Comparison of ENCODE assay signal across 16 cellular contexts in genomic region chr3:150747909-150748568, GRCh38. TPM values are rescaled to one million over a fixed set of nuclear protein-coding genes. Genes with fewer than 3 reads are reported as not detected.
A peak's percentile ranks its signal among the peaks of the same experiment; 100 is the strongest.
DNase-seq lines count a peak whose midpoint lies in the region; ATAC-seq, FAIRE-seq and TF ChIP-seq lines count a peak whose summit lies in the region.
"Had no signal": no experiment of that assay in that cellular context is flagged by ENCODE, and none has a peak within 500 bp of the region (broad histone marks: within the 10 kb centered on the region; RNA-seq: fewer than 3 reads in every experiment).

No MANE protein-coding gene starts in this region.

- POLR2A ChIA-PET in HepG2 (lab: Yijun Ruan, JAX): interaction anchor here (1.3 to 3.5 kb wide), 4 partner anchors 12 to 19 kb away, joined by 3 to 32 read pairs (median 8); partner anchors contain the start of gene SIAH2

- CTCF ChIA-PET in HepG2 (lab: Yijun Ruan, JAX; ENCODE audit: low intra/inter-chr PET ratio, low total read pairs): no interaction called here

- no peak for TF ChIP-seq EP300 in HepG2 (IDR thresholded peaks at IDR 0.05; ENCODE audit: low read depth in 2 of 2, low read length in 2 of 2)
- TF ChIP-seq EP300 in HepG2 (CRISPR knock-in tag; IDR thresholded peaks at IDR 0.05; ENCODE audit: borderline replicate concordance): no peak

- no peak overlapping the region for H3K4me3 ChIP-seq in BLaER1
- no peak overlapping the region for H3K4me3 ChIP-seq in HepG2 (replicated peaks in 1 of 3; ENCODE audit: insufficient read depth in 1 of 3, low read depth in 2 of 3, low read length in 3 of 3)
- H3K4me3 ChIP-seq: breast epithelium had no signal

- no TSS peak for BruUV-seq in HepG2 (replicated peaks; lab: Mats Ljungman, UMichigan)

- ATAC-seq in HepG2 (no peak), GM18909 (IDR thresholded peaks at IDR 0.05; ENCODE audit: poor library complexity, unreplicated experiment) (no peak)
- ATAC-seq: left colon, right cardiac atrium had no signal

- H3K36me3 ChIP-seq in BLaER1 (peaks cover 40% of the 10 kb centered on the region), HepG2 (replicated peaks in 1 of 2; ENCODE audit: control insufficient read depth in 1 of 2, insufficient read depth in 2 of 2, low read length in 2 of 2) (peaks cover 4 to 52% of the 10 kb centered on the region in 2 experiments)
- H3K36me3 ChIP-seq: breast epithelium had no signal

- peaks cover 98% of the 10 kb centered on the region for H3K79me2 ChIP-seq in HepG2 (ENCODE audit: insufficient read depth, low read length)

- H3K4me2 ChIP-seq in BLaER1 (peak overlapping the region; percentile 83), HepG2 (ENCODE audit: low read depth, low read length) (peak overlapping the region; percentile 3; the same call in 1 of the 2 replicates)

- TF ChIP-seq POLR2A in HepG2 (IDR thresholded peaks at IDR 0.05; ENCODE audit: insufficient read depth in 1 of 2, low read depth in 2 of 2, low read length in 2 of 2): no peak

- H3K27ac ChIP-seq in BLaER1: peak overlapping the region; percentile 5
- peak overlapping the region; percentile 46 for H3K27ac ChIP-seq in HepG2 (ENCODE audit: extremely low read length, insufficient read depth, low read length)

- in situ Hi-C loops in HepG2 (cut with HindIII; ENCODE audit: extremely low pct_ligation_motif_present, low pct_unique_long_range_greater_than_20kb): no loop called here

- H3K27me3 ChIP-seq in BLaER1: no peaks in the 10 kb centered on the region
- no peaks in the 10 kb centered on the region for H3K27me3 ChIP-seq in HepG2 (ENCODE audit: control insufficient read depth in 1 of 2, insufficient read depth in 2 of 2, low read length in 2 of 2)
- H3K27me3 ChIP-seq: breast epithelium had no signal

- intact Hi-C loops in HepG2 (cut with micrococcal nuclease; ENCODE audit: unreplicated experiment): no loop called here

- H4K20me1 ChIP-seq in BLaER1 (peaks cover 100% of the 10 kb centered on the region), HepG2 (ENCODE audit: insufficient read depth, low read length) (peaks cover 88% of the 10 kb centered on the region)

- WGBS in HepG2 (ENCODE audit: low lambda C conversion rate): 61% methylated on average over 3 of the region's 3 CpGs

- no peaks in the 10 kb centered on the region for H3K9me3 ChIP-seq in BLaER1
- H3K9me3 ChIP-seq in HepG2 (ENCODE audit: low read length): no peaks in the 10 kb centered on the region
- H3K9me3 ChIP-seq: breast epithelium had no signal

- DNase-seq in DMS53 treated with DMSO at 0.1 percent for 48 hours (lab: John Stamatoyannopoulos, UW; ENCODE audit: unreplicated experiment) (peak; percentile 13), SK-N-DZ (ENCODE audit: low spot score) (peak; percentile 76), HepG2 (ENCODE audit: low spot score) (no peak), NCI-H1105 treated with DMSO at 0.1 percent for 48 hours (lab: John Stamatoyannopoulos, UW) (no peak), NCI-H345 (lab: John Stamatoyannopoulos, UW) (no peak)
- DNase-seq in stimulated activated CD4-positive, alpha-beta T cell treated with anti-CD3 and anti-CD28 coated beads, Interleukin-4, amount 100 ng/mL, for 24 hours: no peak
- DNase-seq: activated CD4-positive, alpha-beta T cell treated with anti-CD3 and anti-CD28 coated beads for 48 hours; activated effector memory CD4-positive, alpha-beta T cell treated with Interleukin-2 at 50 U/mL for 16 hours; head of caudate nucleus; left colon; NCI-H2171 treated with DMSO at 0.1 percent for 48 hours; nephron progenitor cell; right cardiac atrium had no signal

- H3K9ac ChIP-seq in BLaER1 (no peak overlapping the region), HepG2 (ENCODE audit: insufficient read depth, low read depth, low read length) (no peak overlapping the region)

- no peak for TF ChIP-seq RAD21 in HepG2 (CRISPR knock-in tag; IDR thresholded peaks at IDR 0.05)

- no peak overlapping the region for H2AFZ ChIP-seq in HepG2 (ENCODE audit: low read length)

- no peak for TF ChIP-seq CTCF in HepG2 (CRISPR knock-in tag; IDR thresholded peaks at IDR 0.05)

- peak; percentile 32 for FAIRE-seq in HepG2 (lab: Jason Lieb, UNC)

- H3K4me1 ChIP-seq in BLaER1: peaks cover 100% of the 10 kb centered on the region
- peaks cover 100% of the 10 kb centered on the region for H3K4me1 ChIP-seq in HepG2 (ENCODE audit: insufficient read depth, low read length)
- H3K4me1 ChIP-seq: breast epithelium had no signal

RNA-seq across cellular contexts. Expression of gene SIAH2, which starts 14.9 kb away (rescaled TPM):
- polyA plus RNA-seq in SK-N-DZ (2014; cell fraction: cytosol; rRNA removed): 25.4 and 25.6 TPM in 2 replicates
- polyA plus RNA-seq in SK-N-DZ (2014; cell fraction: nucleus; rRNA removed): 14.9 and 19.8 TPM in 2 replicates
- 71.8 and 79.5 TPM in 2 replicates for total RNA-seq in HepG2 (2016; rRNA removed; fragmentation: Illumina TruSeq; extraction: Trizol)
- total RNA-seq in HepG2 (2016; cell fraction: cytosol; rRNA removed; fragmentation: Illumina TruSeq; extraction: Trizol; ENCODE audit: low read depth): 41.9 and 49.0 TPM in 2 replicates
- total RNA-seq in HepG2 (2016; cell fraction: insoluble cytoplasmic fraction; rRNA removed; fragmentation: Illumina TruSeq; extraction: Trizol): 64.5 and 73.0 TPM in 2 replicates
- 102 and 124 TPM in 2 replicates for total RNA-seq in HepG2 (2016; cell fraction: membrane; rRNA removed; fragmentation: Illumina TruSeq; extraction: Trizol)
- 38.0 and 42.7 TPM in 2 replicates for total RNA-seq in HepG2 (2016; cell fraction: nucleus; rRNA removed; fragmentation: Illumina TruSeq; extraction: Trizol)
- 117 and 140 TPM in 2 replicates for polyA plus RNA-seq in HepG2 (2011; rRNA removed)
- polyA plus RNA-seq in HepG2 (2011; cell fraction: cytosol; rRNA removed): 63.7 and 115 TPM in 2 replicates
- polyA plus RNA-seq in HepG2 (2011; cell fraction: nucleus; rRNA removed): 132 and 149 TPM in 2 replicates
- polyA plus RNA-seq in HepG2 (2012): 62.2 and 69.8 TPM in 2 replicates
- polyA plus RNA-seq in HepG2 (2016; cell fraction: cytosol; fragmentation: Illumina TruSeq; extraction: Trizol; ENCODE audit: low read depth): 51.8 and 68.8 TPM in 2 replicates
- polyA plus RNA-seq in HepG2 (2016; cell fraction: insoluble cytoplasmic fraction; fragmentation: Illumina TruSeq; extraction: Trizol; ENCODE audit: low read depth): 103 and 110 TPM in 2 replicates
- polyA plus RNA-seq in HepG2 (2016; cell fraction: membrane; fragmentation: Illumina TruSeq; extraction: Trizol; ENCODE audit: low read depth): 106 and 126 TPM in 2 replicates
- polyA plus RNA-seq in HepG2 (2016; cell fraction: nucleus; fragmentation: Illumina TruSeq; extraction: Trizol; ENCODE audit: insufficient read depth, low read depth): 70.3 and 71.0 TPM in 2 replicates
- polyA minus RNA-seq in HepG2 (2011; rRNA and poly(A)+ RNA removed; ENCODE audit: low replicate concordance): 134 and 280 TPM in 2 replicates
- 79.8 and 91.3 TPM in 2 replicates for polyA minus RNA-seq in HepG2 (2011; cell fraction: cytosol; rRNA and poly(A)+ RNA removed)
- polyA minus RNA-seq in HepG2 (2011; cell fraction: nucleus; rRNA and poly(A)+ RNA removed): 24.6 and 28.0 TPM in 2 replicates

RNA-seq across cellular contexts. Expression of gene ERICH6, which starts 44.3 kb away (rescaled TPM):
- polyA plus RNA-seq in SK-N-DZ (2014; cell fraction: cytosol; rRNA removed): not detected in 2 replicates
- not detected in 2 replicates for polyA plus RNA-seq in SK-N-DZ (2014; cell fraction: nucleus; rRNA removed)
- not detected in 2 replicates for total RNA-seq in HepG2 (2016; rRNA removed; fragmentation: Illumina TruSeq; extraction: Trizol)
- total RNA-seq in HepG2 (2016; cell fraction: cytosol; rRNA removed; fragmentation: Illumina TruSeq; extraction: Trizol; ENCODE audit: low read depth): 0.18 TPM in 1 of 2 replicates, not detected in the other
- 0.09 TPM in 1 of 2 replicates, not detected in the other for total RNA-seq in HepG2 (2016; cell fraction: insoluble cytoplasmic fraction; rRNA removed; fragmentation: Illumina TruSeq; extraction: Trizol)
- 0.15 TPM in 1 of 2 replicates, not detected in the other for total RNA-seq in HepG2 (2016; cell fraction: membrane; rRNA removed; fragmentation: Illumina TruSeq; extraction: Trizol)
- total RNA-seq in HepG2 (2016; cell fraction: nucleus; rRNA removed; fragmentation: Illumina TruSeq; extraction: Trizol): 0.28 TPM in 1 of 2 replicates, not detected in the other
- 0.03 TPM in 1 of 2 replicates, not detected in the other for polyA plus RNA-seq in HepG2 (2011; rRNA removed)
- polyA plus RNA-seq in HepG2 (2011; cell fraction: cytosol; rRNA removed): 0.03 and 0.18 TPM in 2 replicates
- polyA plus RNA-seq in HepG2 (2011; cell fraction: nucleus; rRNA removed): 0.10 and 0.48 TPM in 2 replicates
- polyA plus RNA-seq in HepG2 (2012): 0.15 TPM in 1 of 2 replicates, not detected in the other
- polyA plus RNA-seq in HepG2 (2016; cell fraction: cytosol; fragmentation: Illumina TruSeq; extraction: Trizol; ENCODE audit: low read depth): not detected in 2 replicates
- not detected in 2 replicates for polyA plus RNA-seq in HepG2 (2016; cell fraction: insoluble cytoplasmic fraction; fragmentation: Illumina TruSeq; extraction: Trizol; ENCODE audit: low read depth)
- polyA plus RNA-seq in HepG2 (2016; cell fraction: membrane; fragmentation: Illumina TruSeq; extraction: Trizol; ENCODE audit: low read depth): not detected in 2 replicates
- polyA plus RNA-seq in HepG2 (2016; cell fraction: nucleus; fragmentation: Illumina TruSeq; extraction: Trizol; ENCODE audit: insufficient read depth, low read depth): not detected in 2 replicates
- polyA minus RNA-seq in HepG2 (2011; rRNA and poly(A)+ RNA removed; ENCODE audit: low replicate concordance): 0.09 and 0.32 TPM in 2 replicates
- polyA minus RNA-seq in HepG2 (2011; cell fraction: cytosol; rRNA and poly(A)+ RNA removed): 0.30 TPM in 1 of 2 replicates, not detected in the other
- polyA minus RNA-seq in HepG2 (2011; cell fraction: nucleus; rRNA and poly(A)+ RNA removed): 0.26 and 0.50 TPM in 2 replicates
- total RNA-seq: left colon had no signal
- polyA plus RNA-seq: right cardiac atrium had no signal

Comparison
In these comparisons a context has a peak if more than half of its experiments do, and no peak if none do; other contexts are left out.
1. DNase-seq: peak in DMS53 treated with DMSO at 0.1 percent for 48 hours (single experiment) and SK-N-DZ (single experiment); none in HepG2 (single experiment), NCI-H1105 treated with DMSO at 0.1 percent for 48 hours (single experiment), NCI-H345 (single experiment) and stimulated activated CD4-positive, alpha-beta T cell treated with anti-CD3 and anti-CD28 coated beads, Interleukin-4, amount 100 ng/mL, for 24 hours (single experiment).